In genomic region chr5:1836891-1837880, GRCh38 we compare ENCODE assay signal across 22 cellular contexts. TPM values are rescaled to one million over a fixed set of nuclear protein-coding genes. Genes with fewer than 3 reads are reported as not detected.
DNase-seq lines count a peak whose midpoint lies in the region; ATAC-seq and TF ChIP-seq lines count a peak whose summit lies in the region.
"Had no signal": no experiment of that assay in that cellular context is flagged by ENCODE, and none has a peak within 500 bp of the region (broad histone marks: within the 10 kb centered on the region; RNA-seq: fewer than 3 reads in every experiment).

No MANE protein-coding gene starts in this region.

- peak overlapping the region; percentile 65 for H3K18ac ChIP-seq in neuronal stem cell (ENCODE audit: low read length)

- no peak overlapping the region for H2BK5ac ChIP-seq in neuronal stem cell (ENCODE audit: low read length)

- no CpG with 5 or more reads among the region's 32 CpGs for WGBS in neuronal stem cell (ENCODE audit: extremely low coverage in 2 of 2, insufficient read length in 2 of 2, insufficient replicate concordance in 1 of 2), 2 donors

- TF ChIP-seq CTCF in MM.1S (IDR thresholded peaks at IDR 0.05; ENCODE audit: low read length) (no peak), left ventricle myocardium inferior (IDR thresholded peaks at IDR 0.05; ENCODE audit: borderline replicate concordance) (no peak)

- H2AFZ ChIP-seq in MM.1S (ENCODE audit: low read length) (0 out of 2 replicates have a peak overlapping the region, but pooled peaks have one; percentile 15), neuronal stem cell (ENCODE audit: low read length) (no peak overlapping the region)

- H3K9me2 ChIP-seq in MM.1S (replicated peaks; ENCODE audit: insufficient read depth, low read length) = no peaks in the 10 kb centered on the region

- H2BK120ac ChIP-seq in neuronal stem cell (ENCODE audit: low read depth, low read length) = no peak overlapping the region

- H3K9ac ChIP-seq in BLaER1 treated with 17β-estradiol and CSF1 and Interleukin-3, amounts not matched to agents 10 nM and 100 nM = no peak overlapping the region
- H3K9ac ChIP-seq in MM.1S (ENCODE audit: low read length) (no peak overlapping the region), neuronal stem cell (ENCODE audit: low read depth, low read length, poor library complexity) (no peak overlapping the region)

- no peak for ATAC-seq in GM21576 (IDR thresholded peaks at IDR 0.05; ENCODE audit: unreplicated experiment)
- ATAC-seq: SK-N-SH treated with all-trans-retinoic acid at 6 μM for 48 hours had no signal

- H3K79me2 ChIP-seq in MM.1S (ENCODE audit: low read length) = no peaks in the 10 kb centered on the region

- peaks cover 0 to 45% (median 30%) of the 10 kb centered on the region in 11 experiments; a peak in 15 of 22 replicates for H3K27me3 ChIP-seq in BLaER1 treated with 17β-estradiol and CSF1 and Interleukin-3, amounts not matched to agents 10 nM and 100 nM
- H3K27me3 ChIP-seq in MM.1S (replicated peaks; ENCODE audit: insufficient read depth, low read length) (peaks cover 44% of the 10 kb centered on the region), left ventricle myocardium inferior (ENCODE audit: low read depth) (peaks cover 54% of the 10 kb centered on the region), neuronal stem cell (ENCODE audit: control insufficient read depth in 3 of 3, insufficient read depth in 3 of 3, low read depth in 1 of 3, low read length in 3 of 3) (peaks cover 0 to 7% (median 0%) of the 10 kb centered on the region in 3 experiments)

- H3K4ac ChIP-seq in neuronal stem cell (ENCODE audit: low read length) = no peak overlapping the region

- no peaks in the 10 kb centered on the region for H3F3A ChIP-seq in MM.1S (ENCODE audit: insufficient read depth, low read length)

- peak overlapping the region; percentile 31 for H4K8ac ChIP-seq in neuronal stem cell (ENCODE audit: low read depth, low read length)

- H3K23ac ChIP-seq in neuronal stem cell (ENCODE audit: low read depth, low read length, poor library complexity) = no peak overlapping the region

- no peaks in the 10 kb centered on the region for H3K36me3 ChIP-seq in BLaER1 treated with 17β-estradiol and CSF1 and Interleukin-3, amounts not matched to agents 10 nM and 100 nM
- H3K36me3 ChIP-seq in MM.1S (replicated peaks; ENCODE audit: insufficient read depth, low read length) = no peaks in the 10 kb centered on the region
- H3K36me3 ChIP-seq in left ventricle myocardium inferior = no peaks in the 10 kb centered on the region
- H3K36me3 ChIP-seq in neuronal stem cell (replicated peaks in 1 of 2; ENCODE audit: control insufficient read depth in 2 of 2, insufficient read depth in 2 of 2, low read length in 2 of 2) = no peaks in the 10 kb centered on the region

- peak overlapping the region; percentile 84 for H2AK5ac ChIP-seq in neuronal stem cell (ENCODE audit: low read depth, low read length)

- H4K20me1 ChIP-seq in BLaER1 treated with 17β-estradiol and CSF1 and Interleukin-3, amounts not matched to agents 10 nM and 100 nM = peaks cover 0 to 21% (median 0%) of the 10 kb centered on the region in 11 experiments; a peak in 2 of 22 replicates
- H4K20me1 ChIP-seq in MM.1S (ENCODE audit: insufficient read depth, low read length) = no peaks in the 10 kb centered on the region

- H3K14ac ChIP-seq in neuronal stem cell (ENCODE audit: low read length) = no peak overlapping the region

- H3K27ac ChIP-seq in BLaER1 treated with 17β-estradiol and CSF1 and Interleukin-3, amounts not matched to agents 10 nM and 100 nM = no peak overlapping the region
- no peak overlapping the region for H3K27ac ChIP-seq in MM.1S (ENCODE audit: low read length)
- H3K27ac ChIP-seq in left ventricle myocardium inferior (replicated peaks) = peak overlapping the region; percentile 87
- no peak overlapping the region for H3K27ac ChIP-seq in neuronal stem cell (replicated peaks; ENCODE audit: low read length)

- no peak overlapping the region for H4K91ac ChIP-seq in neuronal stem cell (ENCODE audit: low read depth, low read length, poor library complexity)

- no peaks in the 10 kb centered on the region for H3K79me1 ChIP-seq in neuronal stem cell (ENCODE audit: low read depth, low read length)

- peak overlapping the region; percentile 82 for H2BK15ac ChIP-seq in neuronal stem cell (ENCODE audit: low read length)

- no peak overlapping the region for H3K4me3 ChIP-seq in BLaER1 treated with 17β-estradiol and CSF1 and Interleukin-3, amounts not matched to agents 10 nM and 100 nM
- H3K4me3 ChIP-seq in MM.1S (ENCODE audit: low read length) = no peak overlapping the region
- no peak overlapping the region for H3K4me3 ChIP-seq in left ventricle myocardium inferior
- H3K4me3 ChIP-seq in neuronal stem cell (ENCODE audit: low read length in 2 of 2) = no peak overlapping the region

- intact Hi-C loops in left ventricle myocardium inferior (cut with micrococcal nuclease) = no loop called here

- no peak overlapping the region for H2BK12ac ChIP-seq in neuronal stem cell (ENCODE audit: low read length)

- DNase-seq in MM.1S (no peak), left ventricle myocardium inferior (no peak), neuronal stem cell (ENCODE audit: low spot score) (no peak), DMS79 treated with DMSO at 0.1 percent for 48 hours (lab: John Stamatoyannopoulos, UW) (no peak)
- no peak for DNase-seq in stimulated activated CD4-positive, alpha-beta T cell treated with anti-CD3 and anti-CD28 coated beads, Interleukin-12 subunit alpha, Interleukin-12 subunit beta, amount 100 ng/mL, for 4 hours
- DNase-seq in activated T-cell treated with anti-CD3 and anti-CD28 coated beads, Interleukin-2, amount 50 U/mL, for 1 hour = no peak
- DNase-seq: C1 segment of cervical spinal cord; CD8-positive, alpha-beta memory T cell; DMS79; H9; NCI-H1092 treated with DMSO at 0.1 percent for 48 hours; NCI-H146; NCI-H510A; NCI-H748 treated with DMSO at 0.1 percent for 48 hours; SIG-M5 had no signal

- peak overlapping the region in 8 of 11 experiments; percentile 12 to 62 (median 28); a peak in 11 of 22 replicates for H3K4me2 ChIP-seq in BLaER1 treated with 17β-estradiol and CSF1 and Interleukin-3, amounts not matched to agents 10 nM and 100 nM
- H3K4me2 ChIP-seq in MM.1S (ENCODE audit: low read depth, low read length) = peak overlapping the region; percentile 29; the same call in 1 of the 2 replicates
- H3K4me2 ChIP-seq in neuronal stem cell (ENCODE audit: insufficient read depth, low read length, poor library complexity, severe bottlenecking) = no peak overlapping the region

- H3K4me1 ChIP-seq in BLaER1 treated with 17β-estradiol and CSF1 and Interleukin-3, amounts not matched to agents 10 nM and 100 nM = peaks cover 0 to 40% (median 32%) of the 10 kb centered on the region in 10 experiments; a peak in 15 of 20 replicates
- H3K4me1 ChIP-seq in MM.1S (ENCODE audit: low read length) (no peaks in the 10 kb centered on the region), left ventricle myocardium inferior (peaks cover 43% of the 10 kb centered on the region), neuronal stem cell (ENCODE audit: control insufficient read depth in 2 of 2, insufficient read depth in 1 of 2, low read depth in 1 of 2, low read length in 2 of 2) (peaks cover 20 to 22% of the 10 kb centered on the region in 2 donors)

- no peaks in the 10 kb centered on the region for H3K9me3 ChIP-seq in BLaER1 treated with 17β-estradiol and CSF1 and Interleukin-3, amounts not matched to agents 10 nM and 100 nM (replicated peaks in 1 of 11)
- H3K9me3 ChIP-seq in MM.1S (replicated peaks; ENCODE audit: insufficient read depth, low read length) = no peaks in the 10 kb centered on the region
- H3K9me3 ChIP-seq in left ventricle myocardium inferior (replicated peaks) = no peaks in the 10 kb centered on the region
- no peaks in the 10 kb centered on the region for H3K9me3 ChIP-seq in neuronal stem cell (replicated peaks in 1 of 2; ENCODE audit: control insufficient read depth in 2 of 2, insufficient read depth in 1 of 2, low read depth in 1 of 2, low read length in 2 of 2)

RNA-seq across cellular contexts. Expression of gene NDUFS6, which starts 36.0 kb away (rescaled TPM):
- 122 TPM for total RNA-seq in left ventricle myocardium inferior
- 149 TPM for polyA plus RNA-seq in neuronal stem cell (2013, experiment 1 of 2)
- polyA plus RNA-seq in neuronal stem cell (2013, experiment 2 of 2) = 147 TPM

RNA-seq across cellular contexts. Expression of gene MRPL36, which starts 37.5 kb away (rescaled TPM):
- total RNA-seq in left ventricle myocardium inferior = 57.4 TPM
- polyA plus RNA-seq in neuronal stem cell (2013, experiment 1 of 2) = 54.5 TPM
- 56.1 TPM for polyA plus RNA-seq in neuronal stem cell (2013, experiment 2 of 2)

RNA-seq across cellular contexts. Expression of gene IRX4, which starts 45.5 kb away (rescaled TPM):
- total RNA-seq in left ventricle myocardium inferior = 18.6 TPM
- polyA plus RNA-seq in neuronal stem cell (2013, experiment 1 of 2) = not detected
- polyA plus RNA-seq in neuronal stem cell (2013, experiment 2 of 2) = 0.01 TPM
- total RNA-seq: A673; CD8-positive, alpha-beta memory T cell; HT-29; LHCN-M2; OCI-LY7 had no signal
- polyA plus RNA-seq: CD8-positive, alpha-beta memory T cell had no signal
